1 cellular context compared by ENCODE assay signal in the genomic region with DNA sequence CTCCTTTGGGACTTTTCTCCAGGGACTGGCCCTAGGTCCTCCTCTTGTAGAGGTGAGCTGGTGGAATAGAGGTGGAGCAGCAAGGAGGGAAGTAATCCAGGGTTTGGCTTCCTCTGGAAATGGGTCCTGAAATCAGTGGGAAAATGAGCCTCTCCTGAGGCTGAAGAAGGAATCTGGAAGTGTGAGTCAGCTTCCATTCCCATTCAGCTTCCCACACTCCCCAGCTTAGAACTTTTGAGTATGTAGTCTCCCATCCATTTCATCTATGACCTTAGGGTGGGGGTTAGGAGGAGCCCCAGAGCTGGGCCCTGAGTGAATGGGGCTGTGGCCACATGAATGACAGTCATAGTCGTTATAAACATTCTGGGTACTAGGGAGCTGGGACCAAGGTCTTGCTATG.
TF ChIP-seq lines count a peak whose summit lies in the region.

No MANE protein-coding gene starts in this region.

TF ChIP-seq in WTC11, 78 proteins besides CTCF, POLR2A, EP300 and RAD21 (continued from another document):
- TF ChIP-seq, protein P1, sequence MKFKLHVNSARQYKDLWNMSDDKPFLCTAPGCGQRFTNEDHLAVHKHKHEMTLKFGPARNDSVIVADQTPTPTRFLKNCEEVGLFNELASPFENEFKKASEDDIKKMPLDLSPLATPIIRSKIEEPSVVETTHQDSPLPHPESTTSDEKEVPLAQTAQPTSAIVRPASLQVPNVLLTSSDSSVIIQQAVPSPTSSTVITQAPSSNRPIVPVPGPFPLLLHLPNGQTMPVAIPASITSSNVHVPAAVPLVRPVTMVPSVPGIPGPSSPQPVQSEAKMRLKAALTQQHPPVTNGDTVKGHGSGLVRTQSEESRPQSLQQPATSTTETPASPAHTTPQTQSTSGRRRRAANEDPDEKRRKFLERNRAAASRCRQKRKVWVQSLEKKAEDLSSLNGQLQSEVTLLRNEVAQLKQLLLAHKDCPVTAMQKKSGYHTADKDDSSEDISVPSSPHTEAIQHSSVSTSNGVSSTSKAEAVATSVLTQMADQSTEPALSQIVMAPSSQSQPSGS (CRISPR knock-in tag; IDR thresholded peaks at IDR 0.05; ENCODE audit: borderline replicate concordance, low read depth), result no peak
- TF ChIP-seq TEAD4 (CRISPR knock-in tag; IDR thresholded peaks at IDR 0.05) (no peak), ESRRA (CRISPR knock-in tag; IDR thresholded peaks at IDR 0.05; ENCODE audit: borderline replicate concordance) (no peak), CREM (CRISPR knock-in tag; IDR thresholded peaks at IDR 0.05) (no peak), AR (CRISPR knock-in tag; IDR thresholded peaks at IDR 0.05) (no peak), TP53 (CRISPR knock-in tag; IDR thresholded peaks at IDR 0.05) (no peak), ARID4B (CRISPR knock-in tag; IDR thresholded peaks at IDR 0.05; ENCODE audit: borderline replicate concordance) (no peak)
- TF ChIP-seq, protein P2, sequence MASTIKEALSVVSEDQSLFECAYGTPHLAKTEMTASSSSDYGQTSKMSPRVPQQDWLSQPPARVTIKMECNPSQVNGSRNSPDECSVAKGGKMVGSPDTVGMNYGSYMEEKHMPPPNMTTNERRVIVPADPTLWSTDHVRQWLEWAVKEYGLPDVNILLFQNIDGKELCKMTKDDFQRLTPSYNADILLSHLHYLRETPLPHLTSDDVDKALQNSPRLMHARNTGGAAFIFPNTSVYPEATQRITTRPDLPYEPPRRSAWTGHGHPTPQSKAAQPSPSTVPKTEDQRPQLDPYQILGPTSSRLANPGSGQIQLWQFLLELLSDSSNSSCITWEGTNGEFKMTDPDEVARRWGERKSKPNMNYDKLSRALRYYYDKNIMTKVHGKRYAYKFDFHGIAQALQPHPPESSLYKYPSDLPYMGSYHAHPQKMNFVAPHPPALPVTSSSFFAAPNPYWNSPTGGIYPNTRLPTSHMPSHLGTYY (CRISPR knock-in tag; IDR thresholded peaks at IDR 0.05), result no peak
